ENCODE assay signal across 31 cellular contexts in the genomic region with DNA sequence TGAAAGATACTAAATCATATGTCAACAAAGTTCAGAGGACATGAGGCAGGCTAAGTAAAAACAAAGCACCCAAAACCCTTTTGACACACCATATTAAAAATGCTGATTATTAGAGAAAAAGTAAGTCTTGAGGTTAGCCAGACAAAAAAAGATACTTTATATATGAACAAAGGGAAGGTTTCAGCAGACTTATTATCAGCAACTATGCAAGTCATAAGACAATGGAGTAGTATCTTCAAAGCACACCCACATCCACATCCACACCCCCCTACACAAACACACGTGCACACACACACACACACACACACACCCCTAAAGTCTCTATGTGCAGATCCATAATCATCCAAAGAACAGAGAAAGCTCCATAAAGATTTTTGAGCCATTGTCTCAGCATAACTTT.
"Had no signal": no experiment of that assay in that cellular context is flagged by ENCODE, and none has a peak within 500 bp of the region (broad histone marks: within the 10 kb centered on the region; RNA-seq: fewer than 3 reads in every experiment).

No MANE protein-coding gene starts in this region.

- H3K27ac ChIP-seq: neural progenitor cell, ovary, parathyroid adenoma, psoas muscle, skin epidermis, spleen, suprapubic skin, testis, tibial artery, transverse colon, upper lobe of right lung, uterus had no signal

- H3K4me2 ChIP-seq: neural progenitor cell, smooth muscle cell had no signal

- ATAC-seq: natural killer cell; psoas muscle; right cardiac atrium; sciatic nerve; stimulated activated memory B cell treated with anti-CD40 and anti-IgM and Interleukin-4, amounts not matched to agents 10 μg/mL and 1 μg/mL and 100 μg/mL, for 72 hours; stimulated activated naive CD8-positive, alpha-beta T cell treated with anti-CD3 and anti-CD28 coated beads, Interleukin-15, amount 100 ng/mL, for 72 hours; stimulated activated naive CD8-positive, alpha-beta T cell treated with anti-CD3 and anti-CD28 coated beads, Interleukin-15, Interleukin-2, amounts not matched to agents 100 U/mL and 50 U/mL, for 24 hours; upper lobe of right lung had no signal

- H3K36me3 ChIP-seq: neural progenitor cell, ovary, spleen, suprapubic skin, tibial artery, transverse colon, upper lobe of right lung, uterus had no signal

- H3K9me3 ChIP-seq: ovary, suprapubic skin, testis, tibial artery, upper lobe of right lung, uterus had no signal

- H2AFZ ChIP-seq: neural progenitor cell, parathyroid adenoma had no signal

- H3K9ac ChIP-seq: neural progenitor cell, parathyroid adenoma had no signal

- H3K4me3 Mint-ChIP-seq: natural killer cell; nephron; neural progenitor cell; stimulated activated memory B cell treated with anti-CD40 and anti-IgM and Interleukin-4, amounts not matched to agents 10 μg/mL and 1 μg/mL and 100 μg/mL, for 72 hours; stimulated activated naive CD8-positive, alpha-beta T cell treated with anti-CD3 and anti-CD28 coated beads, Interleukin-15, amount 100 ng/mL, for 72 hours; type B pancreatic cell had no signal

- H3K27me3 ChIP-seq: neural progenitor cell, ovary, spleen, suprapubic skin, testis, tibial artery, transverse colon, upper lobe of right lung, uterus had no signal

- DNase-seq: natural killer cell; occipital lobe; ovary; posterior cingulate gyrus; psoas muscle; right cardiac atrium; spleen; stimulated activated CD4-positive, alpha-beta T cell treated with anti-CD3 and anti-CD28 coated beads, Interleukin-12 subunit alpha, Interleukin-12 subunit beta, amount 100 ng/mL, for 4 hours; stimulated activated CD4-positive, alpha-beta T cell treated with anti-CD3 and anti-CD28 coated beads, Interleukin-1b, Interleukin-23, amount 100 ng/mL, for 48 hours; stimulated activated CD4-positive, alpha-beta T cell treated with anti-CD3 and anti-CD28 coated beads, Interleukin-4, amount 100 ng/mL, for 1 hour; stimulated activated CD4-positive, alpha-beta T cell treated with anti-CD3 and anti-CD28 coated beads, Interleukin-4, amount 100 ng/mL, for 4 hours; stimulated activated CD8-positive, alpha-beta memory T cell treated with anti-CD3 and anti-CD28 coated beads, Interleukin-4, amount 100 ng/mL, for 48 hours; stimulated activated naive CD4-positive, alpha-beta T cell; stimulated activated naive CD8-positive, alpha-beta T cell treated with anti-CD3 and anti-CD28 coated beads, Interleukin-15, amount 100 ng/mL, for 72 hours; stimulated activated naive CD8-positive, alpha-beta T cell treated with anti-CD3 and anti-CD28 coated beads, Interleukin-15, Interleukin-2, amounts not matched to agents 100 U/mL and 50 U/mL, for 24 hours; substantia nigra; testis; tibial artery; transverse colon; upper lobe of right lung; uterus had no signal

- H3K4me3 ChIP-seq: neural progenitor cell, ovary, psoas muscle, skin epidermis, smooth muscle cell, spleen, suprapubic skin, testis, tibial artery, transverse colon, upper lobe of right lung, uterus had no signal

- H3K27ac Mint-ChIP-seq: natural killer cell; nephron; neural progenitor cell; progenitor cell of endocrine pancreas; stimulated activated memory B cell treated with anti-CD40 and anti-IgM and Interleukin-4, amounts not matched to agents 10 μg/mL and 1 μg/mL and 100 μg/mL, for 72 hours; stimulated activated naive CD8-positive, alpha-beta T cell treated with anti-CD3 and anti-CD28 coated beads, Interleukin-15, amount 100 ng/mL, for 72 hours; type B pancreatic cell had no signal

- H3K27me3 Mint-ChIP-seq: progenitor cell of endocrine pancreas; stimulated activated memory B cell treated with anti-CD40 and anti-IgM and Interleukin-4, amounts not matched to agents 10 μg/mL and 1 μg/mL and 100 μg/mL, for 72 hours; stimulated activated naive CD8-positive, alpha-beta T cell treated with anti-CD3 and anti-CD28 coated beads, Interleukin-15, amount 100 ng/mL, for 72 hours; type B pancreatic cell had no signal

- H3K36me3 Mint-ChIP-seq: natural killer cell; neural progenitor cell; stimulated activated memory B cell treated with anti-CD40 and anti-IgM and Interleukin-4, amounts not matched to agents 10 μg/mL and 1 μg/mL and 100 μg/mL, for 72 hours; type B pancreatic cell had no signal

- H3K4me1 Mint-ChIP-seq: natural killer cell; nephron; neural progenitor cell; stimulated activated memory B cell treated with anti-CD40 and anti-IgM and Interleukin-4, amounts not matched to agents 10 μg/mL and 1 μg/mL and 100 μg/mL, for 72 hours; stimulated activated naive CD8-positive, alpha-beta T cell treated with anti-CD3 and anti-CD28 coated beads, Interleukin-15, amount 100 ng/mL, for 72 hours had no signal

- H3K79me2 ChIP-seq: parathyroid adenoma had no signal

- H3K4me1 ChIP-seq: parathyroid adenoma, psoas muscle, spleen, suprapubic skin, testis, tibial artery, transverse colon, upper lobe of right lung, uterus had no signal
